ENCODE assay signal across 2 cellular contexts in the genomic region with DNA sequence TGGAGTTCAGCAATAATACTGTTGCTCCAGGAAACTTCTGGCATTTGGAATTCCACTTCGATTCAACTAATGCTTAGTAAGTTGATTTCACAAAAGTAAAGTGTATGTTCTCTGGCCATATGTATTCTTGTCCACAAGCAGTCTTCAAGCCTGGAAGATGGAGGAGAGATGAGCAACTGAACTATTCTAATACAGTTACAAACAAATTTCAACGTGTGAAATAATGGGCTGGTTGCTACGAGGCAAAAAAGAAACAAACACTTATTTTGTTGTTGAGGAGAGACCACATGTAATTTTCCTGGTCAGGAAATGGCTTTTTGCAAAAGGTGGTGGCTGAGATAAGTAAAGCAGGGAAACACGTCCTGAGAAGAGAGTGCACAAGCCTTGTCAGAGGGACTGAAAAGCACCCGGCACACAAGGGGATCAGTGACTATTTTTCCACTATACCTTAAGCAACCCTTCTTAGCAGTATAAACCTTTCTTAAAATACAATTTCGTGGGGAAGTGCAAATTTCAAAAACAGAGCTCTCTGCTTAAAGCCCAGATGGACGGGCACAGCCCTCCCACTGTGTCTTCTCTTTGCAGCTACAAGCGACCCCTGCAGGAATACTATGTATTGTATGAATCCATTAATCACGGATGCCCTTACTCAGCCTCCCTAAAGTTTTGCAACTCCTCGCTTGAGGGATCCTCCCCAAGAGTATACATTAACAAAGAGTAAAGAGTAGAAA.
TF ChIP-seq lines count a peak whose summit lies in the region.

No MANE protein-coding gene starts in this region.

TF ChIP-seq in SK-N-SH, 30 proteins besides CTCF, POLR2A, EP300 and RAD21:
- TF ChIP-seq MXI1 (IDR thresholded peaks at IDR 0.05; ENCODE audit: low read depth, low read length) (no peak), ELF1 (IDR thresholded peaks at IDR 0.05) (no peak), SIN3A (IDR thresholded peaks at IDR 0.05; ENCODE audit: borderline replicate concordance, low read depth, low read length) (no peak), RCOR1 (IDR thresholded peaks at IDR 0.05; ENCODE audit: low read length) (no peak)
- TF ChIP-seq, protein P1, sequence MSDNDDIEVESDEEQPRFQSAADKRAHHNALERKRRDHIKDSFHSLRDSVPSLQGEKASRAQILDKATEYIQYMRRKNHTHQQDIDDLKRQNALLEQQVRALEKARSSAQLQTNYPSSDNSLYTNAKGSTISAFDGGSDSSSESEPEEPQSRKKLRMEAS (IDR thresholded peaks at IDR 0.05; ENCODE audit: low read depth) = no peak
- TF ChIP-seq, protein P2, sequence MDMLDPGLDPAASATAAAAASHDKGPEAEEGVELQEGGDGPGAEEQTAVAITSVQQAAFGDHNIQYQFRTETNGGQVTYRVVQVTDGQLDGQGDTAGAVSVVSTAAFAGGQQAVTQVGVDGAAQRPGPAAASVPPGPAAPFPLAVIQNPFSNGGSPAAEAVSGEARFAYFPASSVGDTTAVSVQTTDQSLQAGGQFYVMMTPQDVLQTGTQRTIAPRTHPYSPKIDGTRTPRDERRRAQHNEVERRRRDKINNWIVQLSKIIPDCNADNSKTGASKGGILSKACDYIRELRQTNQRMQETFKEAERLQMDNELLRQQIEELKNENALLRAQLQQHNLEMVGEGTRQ (IDR thresholded peaks at IDR 0.05; ENCODE audit: borderline replicate concordance, low read depth, low read length) = no peak
- TF ChIP-seq, protein P3, sequence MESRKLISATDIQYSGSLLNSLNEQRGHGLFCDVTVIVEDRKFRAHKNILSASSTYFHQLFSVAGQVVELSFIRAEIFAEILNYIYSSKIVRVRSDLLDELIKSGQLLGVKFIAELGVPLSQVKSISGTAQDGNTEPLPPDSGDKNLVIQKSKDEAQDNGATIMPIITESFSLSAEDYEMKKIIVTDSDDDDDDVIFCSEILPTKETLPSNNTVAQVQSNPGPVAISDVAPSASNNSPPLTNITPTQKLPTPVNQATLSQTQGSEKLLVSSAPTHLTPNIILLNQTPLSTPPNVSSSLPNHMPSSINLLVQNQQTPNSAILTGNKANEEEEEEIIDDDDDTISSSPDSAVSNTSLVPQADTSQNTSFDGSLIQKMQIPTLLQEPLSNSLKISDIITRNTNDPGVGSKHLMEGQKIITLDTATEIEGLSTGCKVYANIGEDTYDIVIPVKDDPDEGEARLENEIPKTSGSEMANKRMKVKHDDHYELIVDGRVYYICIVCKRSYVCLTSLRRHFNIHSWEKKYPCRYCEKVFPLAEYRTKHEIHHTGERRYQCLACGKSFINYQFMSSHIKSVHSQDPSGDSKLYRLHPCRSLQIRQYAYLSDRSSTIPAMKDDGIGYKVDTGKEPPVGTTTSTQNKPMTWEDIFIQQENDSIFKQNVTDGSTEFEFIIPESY (IDR thresholded peaks at IDR 0.05; ENCODE audit: borderline replicate concordance, low read depth) = no peak
- TF ChIP-seq, protein P4, sequence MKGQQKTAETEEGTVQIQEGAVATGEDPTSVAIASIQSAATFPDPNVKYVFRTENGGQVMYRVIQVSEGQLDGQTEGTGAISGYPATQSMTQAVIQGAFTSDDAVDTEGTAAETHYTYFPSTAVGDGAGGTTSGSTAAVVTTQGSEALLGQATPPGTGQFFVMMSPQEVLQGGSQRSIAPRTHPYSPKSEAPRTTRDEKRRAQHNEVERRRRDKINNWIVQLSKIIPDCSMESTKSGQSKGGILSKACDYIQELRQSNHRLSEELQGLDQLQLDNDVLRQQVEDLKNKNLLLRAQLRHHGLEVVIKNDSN (IDR thresholded peaks at IDR 0.05; ENCODE audit: borderline replicate concordance, low read depth) = no peak

TF ChIP-seq in SK-N-SH treated with all-trans-retinoic acid at 6 μM for 48 hours, 23 proteins besides CTCF, POLR2A, EP300 and RAD21:
- TF ChIP-seq SNAI2 (CRISPR knock-in tag; IDR thresholded peaks at IDR 0.05) (no peak), ZC3H10 (CRISPR knock-in tag; IDR thresholded peaks at IDR 0.05) (no peak), TCF4 (CRISPR knock-in tag; IDR thresholded peaks at IDR 0.05; ENCODE audit: borderline replicate concordance) (no peak), ZNF565 (CRISPR knock-in tag; conservative IDR thresholded peaks at IDR 0.05; ENCODE audit: low read depth) (no peak)
